22 cellular contexts compared by ENCODE assay signal in genomic region chr4:185885075-185885474, GRCh38.
"Had no signal": no experiment of that assay in that cellular context is flagged by ENCODE, and none has a peak within 500 bp of the region (broad histone marks: within the 10 kb centered on the region; RNA-seq: fewer than 3 reads in every experiment).

No MANE protein-coding gene starts in this region.

- DNase-seq: dermis blood vessel endothelial cell; esophagus squamous epithelium; foreskin fibroblast; immature natural killer cell; left cardiac atrium; left ventricle myocardium inferior; lower lobe of right lung; midbrain; psoas muscle; retina; spleen; stimulated activated CD4-positive, alpha-beta T cell treated with anti-CD3 and anti-CD28 coated beads, Interleukin-15, amount 100 ng/mL, for 24 hours; stimulated activated CD4-positive, alpha-beta T cell treated with anti-CD3 and anti-CD28 coated beads, Interleukin-1b, Interleukin-23, amount 100 ng/mL, for 48 hours; stimulated activated CD4-positive, alpha-beta T cell treated with anti-CD3 and anti-CD28 coated beads, Interleukin-4, amount 100 ng/mL, for 24 hours; stimulated activated naive CD8-positive, alpha-beta T cell treated with anti-CD3 and anti-CD28 coated beads, Interleukin-15, amount 100 ng/mL, for 72 hours; testis; upper lobe of right lung had no signal

- H3K4me1 ChIP-seq: esophagus squamous epithelium, gastroesophageal sphincter, left ventricle myocardium inferior, lower lobe of right lung, psoas muscle, testis, tibial nerve, upper lobe of right lung, vagina had no signal

- H3K4me3 ChIP-seq: esophagus squamous epithelium, gastroesophageal sphincter, left ventricle myocardium inferior, lower lobe of right lung, psoas muscle, spleen, testis, tibial nerve, upper lobe of right lung, vagina had no signal

- ATAC-seq: gastroesophageal sphincter; left cardiac atrium; lower lobe of right lung; psoas muscle; sciatic nerve; stimulated activated memory B cell treated with anti-CD40 and anti-IgM and Interleukin-4, amounts not matched to agents 10 μg/mL and 1 μg/mL and 100 μg/mL, for 72 hours; stimulated activated naive CD8-positive, alpha-beta T cell treated with anti-CD3 and anti-CD28 coated beads, Interleukin-15, amount 100 ng/mL, for 72 hours; upper lobe of right lung had no signal

- H3K27me3 ChIP-seq: esophagus squamous epithelium, gastroesophageal sphincter, spleen, testis, tibial nerve, upper lobe of right lung, vagina had no signal

- H3K27ac ChIP-seq: esophagus squamous epithelium, gastroesophageal sphincter, left ventricle myocardium inferior, lower lobe of right lung, psoas muscle, spleen, testis, tibial nerve, upper lobe of right lung, vagina had no signal

- H3K9me3 ChIP-seq: gastroesophageal sphincter, testis, upper lobe of right lung, vagina had no signal

- H3K36me3 ChIP-seq: esophagus squamous epithelium, gastroesophageal sphincter, left ventricle myocardium inferior, lower lobe of right lung, tibial nerve, upper lobe of right lung, vagina had no signal
